Comparison of ENCODE assay signal across 2 cellular contexts in genomic region chr17:6018788-6019187, GRCh38.
TF ChIP-seq lines count a peak whose summit lies in the region.

No MANE protein-coding gene starts in this region.

TF ChIP-seq in WTC11, 78 proteins besides CTCF, POLR2A, EP300 and RAD21 (continued from another document):
- no peak for TF ChIP-seq OVOL2 (CRISPR knock-in tag; IDR thresholded peaks at IDR 0.05; ENCODE audit: borderline replicate concordance)
- TF ChIP-seq ELF4 (CRISPR knock-in tag; IDR thresholded peaks at IDR 0.05; ENCODE audit: low read depth): no peak
- no peak for TF ChIP-seq FOXJ3 (CRISPR knock-in tag; IDR thresholded peaks at IDR 0.05; ENCODE audit: borderline replicate concordance)
- TF ChIP-seq TEAD1 (CRISPR knock-in tag; IDR thresholded peaks at IDR 0.05): no peak
- TF ChIP-seq ZNF532 (CRISPR knock-in tag; IDR thresholded peaks at IDR 0.05; ENCODE audit: borderline replicate concordance): no peak
- TF ChIP-seq CREM (CRISPR knock-in tag; IDR thresholded peaks at IDR 0.05): no peak
- TF ChIP-seq E2F4 (CRISPR knock-in tag; IDR thresholded peaks at IDR 0.05; ENCODE audit: borderline replicate concordance, low read depth): no peak
- no peak for TF ChIP-seq ZNF396 (CRISPR knock-in tag; IDR thresholded peaks at IDR 0.05; ENCODE audit: borderline replicate concordance)

TF ChIP-seq in H1, 55 proteins besides CTCF, POLR2A, EP300 and RAD21 (continued from another document):
- TF ChIP-seq CHD7 (IDR thresholded peaks at IDR 0.05; ENCODE audit: insufficient replicate concordance, low read length): no peak
- no peak for TF ChIP-seq GTF2F1 (IDR thresholded peaks at IDR 0.05; ENCODE audit: borderline replicate concordance, low read depth, low read length)
- no peak for TF ChIP-seq RBBP5 (IDR thresholded peaks at IDR 0.05; ENCODE audit: borderline replicate concordance, low read depth, low read length)
